Comparison of ENCODE assay signal across 8 cellular contexts in the genomic region with DNA sequence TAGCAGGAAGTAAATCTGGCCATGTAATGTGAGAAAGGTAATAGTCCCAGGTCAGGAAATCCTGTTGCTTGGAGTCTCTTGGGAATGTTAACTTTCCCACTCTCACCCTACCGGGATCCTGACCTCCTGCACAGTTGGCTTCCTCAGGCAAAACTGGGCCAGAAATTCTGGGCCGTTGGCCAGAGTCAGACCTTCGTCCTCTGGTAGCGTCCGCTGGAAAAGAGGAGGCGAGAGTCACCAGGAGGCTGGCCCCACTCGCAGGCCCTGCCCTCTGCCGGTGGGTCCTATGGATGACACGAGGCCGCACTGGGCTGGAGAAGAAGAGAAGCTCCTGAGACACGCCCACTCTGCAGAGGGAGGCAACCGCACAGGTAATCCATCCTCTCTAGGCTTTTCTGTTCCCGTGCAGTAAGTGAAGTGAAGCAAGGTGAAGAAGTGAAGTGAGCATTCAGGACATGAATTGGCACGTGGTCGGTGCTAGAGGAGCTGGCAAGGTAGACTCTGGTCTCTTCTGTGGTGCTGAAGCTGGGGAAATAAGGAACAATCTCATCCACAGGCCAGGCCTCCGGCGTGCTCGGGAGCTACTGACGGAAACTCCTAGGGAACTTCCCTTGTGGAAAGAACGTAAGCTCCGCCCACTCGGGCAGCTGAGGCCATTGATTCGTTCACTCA.
DNase-seq lines count a peak whose midpoint lies in the region; ATAC-seq and TF ChIP-seq lines count a peak whose summit lies in the region.

No MANE protein-coding gene starts in this region.

- H3K4me1 Mint-ChIP-seq in T-helper 2 cell treated with Interferon-gamma antibody and Interleukin-4, amounts not matched to agents 5 μg/mL and 100 μg/mL, for 36 hours (ENCODE audit: low read depth), result peaks cover 2% of the 10 kb centered on the region
- peaks cover 23% of the 10 kb centered on the region for H3K4me1 Mint-ChIP-seq in nephron progenitor cell

- H3K9me3 Mint-ChIP-seq in T-helper 2 cell treated with Interferon-gamma antibody and Interleukin-4, amounts not matched to agents 5 μg/mL and 100 μg/mL, for 36 hours, result no peaks in the 10 kb centered on the region
- H3K9me3 Mint-ChIP-seq in nephron progenitor cell, result peaks cover 4% of the 10 kb centered on the region

- H3K27me3 Mint-ChIP-seq in T-helper 2 cell treated with Interferon-gamma antibody and Interleukin-4, amounts not matched to agents 5 μg/mL and 100 μg/mL, for 36 hours (ENCODE audit: low read depth), result peaks cover 3% of the 10 kb centered on the region
- H3K27me3 Mint-ChIP-seq in nephron progenitor cell (ENCODE audit: low read depth, poor library complexity), result peaks cover 91% of the 10 kb centered on the region

- TF ChIP-seq CTCF in fibroblast of mammary gland (conservative IDR thresholded peaks at IDR 0.05; ENCODE audit: control insufficient read depth, insufficient read depth, low read depth, low read length) (peak; percentile 61), nephron progenitor cell (IDR thresholded peaks at IDR 0.05) (peak; percentile 72)

- H3K4me3 Mint-ChIP-seq in T-helper 2 cell treated with Interferon-gamma antibody and Interleukin-4, amounts not matched to agents 5 μg/mL and 100 μg/mL, for 36 hours, result no peak overlapping the region
- H3K4me3 Mint-ChIP-seq in nephron progenitor cell, result peak overlapping the region; percentile 4

- ATAC-seq in HG03025 (IDR thresholded peaks at IDR 0.05; ENCODE audit: low FRiP score, unreplicated experiment) (no peak), GM21529 (IDR thresholded peaks at IDR 0.05; ENCODE audit: unreplicated experiment) (no peak)

- H3K4me3 ChIP-seq in fibroblast of mammary gland (ENCODE audit: control insufficient read depth, low read depth, low read length), result no peak overlapping the region

- DNase-seq in Daoy (ENCODE audit: low read depth), result peak; percentile 86
- peak in 39 of 76 experiments; percentile 3 to 46 (median 20) for DNase-seq in HUDEP-2 (lab: John Stamatoyannopoulos, UW; ENCODE audit: unreplicated experiment in 76 of 76)
- DNase-seq in T-helper 2 cell treated with Interferon-gamma antibody and Interleukin-4, amounts not matched to agents 5 μg/mL and 100 μg/mL, for 36 hours (ENCODE audit: low spot score), result peak; percentile 5
- peak; percentile 80 for DNase-seq in fibroblast of mammary gland (ENCODE audit: low read depth)
- peak; percentile 82 for DNase-seq in nephron progenitor cell
- DNase-seq in activated gamma-delta T cell treated with Interleukin-2 at 50 U/mL for 16 hours, result no peak

- H3K27ac Mint-ChIP-seq in T-helper 2 cell treated with Interferon-gamma antibody and Interleukin-4, amounts not matched to agents 5 μg/mL and 100 μg/mL, for 36 hours, result no peak overlapping the region
- H3K27ac Mint-ChIP-seq in nephron progenitor cell, result no peak overlapping the region

- no peaks in the 10 kb centered on the region for H3K36me3 Mint-ChIP-seq in T-helper 2 cell treated with Interferon-gamma antibody and Interleukin-4, amounts not matched to agents 5 μg/mL and 100 μg/mL, for 36 hours (ENCODE audit: low read depth)
- H3K36me3 Mint-ChIP-seq in nephron progenitor cell (ENCODE audit: low read depth), result no peaks in the 10 kb centered on the region
